Comparison of ENCODE assay signal across 8 cellular contexts in the genomic region with DNA sequence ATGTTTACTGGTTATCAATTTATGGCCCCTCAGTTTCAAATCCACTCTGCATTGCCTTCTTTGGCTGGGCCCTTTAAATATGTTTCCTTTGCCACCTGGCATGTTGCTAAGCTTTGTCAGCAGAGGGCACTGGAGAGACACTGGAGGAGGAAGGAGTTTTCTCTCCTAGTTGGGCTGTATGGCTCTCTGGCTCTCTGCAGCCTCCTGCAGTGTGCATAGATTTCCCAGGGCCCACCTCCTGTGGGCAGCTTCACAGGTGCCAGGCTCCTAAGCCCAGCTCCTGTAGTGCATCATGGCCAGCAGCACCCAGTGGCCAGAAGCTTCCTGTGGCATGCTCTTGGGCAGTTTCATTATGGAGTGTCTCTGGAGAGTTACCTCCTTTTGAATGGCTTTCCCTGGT. TPM values are rescaled to one million over a fixed set of nuclear protein-coding genes. Genes with fewer than 3 reads are reported as not detected.
DNase-seq lines count a peak whose midpoint lies in the region; ATAC-seq and TF ChIP-seq lines count a peak whose summit lies in the region.

No MANE protein-coding gene starts in this region.

- H3K27ac ChIP-seq in endodermal cell (ENCODE audit: low read depth, low read length), result no peak overlapping the region
- no peak overlapping the region for H3K27ac ChIP-seq in naive thymus-derived CD4-positive, alpha-beta T cell (ENCODE audit: low read depth, low read length)

- H3K4me1 ChIP-seq in endodermal cell (ENCODE audit: control insufficient read depth, insufficient read depth, low read length), result no peaks in the 10 kb centered on the region
- H3K4me1 ChIP-seq in naive thymus-derived CD4-positive, alpha-beta T cell (ENCODE audit: control insufficient read depth in 2 of 2, insufficient read depth in 2 of 2, low read length in 2 of 2), result peaks cover 7 to 8% of the 10 kb centered on the region in 2 donors

- no peaks in the 10 kb centered on the region for H3K27me3 ChIP-seq in BJ (ENCODE audit: control insufficient read depth, insufficient read depth, low read length)
- no peaks in the 10 kb centered on the region for H3K27me3 ChIP-seq in endodermal cell (ENCODE audit: control insufficient read depth, insufficient read depth, low read length, poor library complexity, severe bottlenecking)
- H3K27me3 ChIP-seq in naive thymus-derived CD4-positive, alpha-beta T cell (ENCODE audit: control insufficient read depth in 2 of 2, insufficient read depth in 2 of 2, low read length in 2 of 2), result no peaks in the 10 kb centered on the region

- H3K4me3 Mint-ChIP-seq in endodermal cell, result no peak overlapping the region
- H3K4me3 Mint-ChIP-seq in naive thymus-derived CD4-positive, alpha-beta T cell, result peak overlapping the region in 5 of 10 donors; percentile 8 to 70 (median 48)

- H3K4me1 Mint-ChIP-seq in endodermal cell, result peaks cover 23% of the 10 kb centered on the region
- peaks cover 8 to 27% (median 20%) of the 10 kb centered on the region in 7 donors for H3K4me1 Mint-ChIP-seq in naive thymus-derived CD4-positive, alpha-beta T cell

- TF ChIP-seq CTCF in BJ (IDR thresholded peaks at IDR 0.05; ENCODE audit: insufficient read depth, low read depth, low read length), result peak; percentile 88
- peak; percentile 86 for TF ChIP-seq CTCF in endodermal cell (conservative IDR thresholded peaks at IDR 0.05)

- H3K27me3 Mint-ChIP-seq in endodermal cell (ENCODE audit: insufficient read depth), result no peaks in the 10 kb centered on the region
- H3K27me3 Mint-ChIP-seq in naive thymus-derived CD4-positive, alpha-beta T cell, result peaks cover 0 to 25% (median 0%) of the 10 kb centered on the region in 5 donors

- intact Hi-C loops in naive thymus-derived CD4-positive, alpha-beta T cell (cut with micrococcal nuclease), result loop anchor here (1.0 to 2.0 kb wide), 2 partner anchors 634 to 710 kb away; no protein-coding TSS in a partner anchor
- intact Hi-C loops in sciatic nerve (cut with DNase I), result no loop called here

- no peaks in the 10 kb centered on the region for H3K9me3 ChIP-seq in endodermal cell (ENCODE audit: control insufficient read depth, low read length)
- no peaks in the 10 kb centered on the region for H3K9me3 ChIP-seq in naive thymus-derived CD4-positive, alpha-beta T cell (ENCODE audit: control insufficient read depth in 2 of 3, low read length in 3 of 3)

- no peak overlapping the region for H3K27ac Mint-ChIP-seq in endodermal cell
- peak overlapping the region in 1 of 9 donors; percentile 68 for H3K27ac Mint-ChIP-seq in naive thymus-derived CD4-positive, alpha-beta T cell

- H3K9me3 Mint-ChIP-seq in endodermal cell, result no peaks in the 10 kb centered on the region
- peaks cover 0 to 6% (median 0%) of the 10 kb centered on the region in 11 donors for H3K9me3 Mint-ChIP-seq in naive thymus-derived CD4-positive, alpha-beta T cell

- POLR2A ChIA-PET in BJ (lab: Charles Lee), result no interaction called here
- POLR2A ChIA-PET in naive thymus-derived CD4-positive, alpha-beta T cell (lab: Charles Lee), result interaction anchor here (0.6 kb wide), 1 partner anchor 195 kb away, joined by 3 read pairs; no protein-coding TSS in a partner anchor

- H3K9ac ChIP-seq in endodermal cell (ENCODE audit: extremely low read depth, low read length, poor library complexity, severe bottlenecking), result no peak overlapping the region

- CTCF ChIA-PET in BJ (lab: Yijun Ruan, JAX), result interaction anchor here (0.6 to 5.9 kb wide), 29 partner anchors 10 to 919 kb away, joined by 3 to 107 read pairs (median 4); no protein-coding TSS in a partner anchor
- CTCF ChIA-PET in naive thymus-derived CD4-positive, alpha-beta T cell (lab: Charles Lee), result interaction anchor here (0.6 to 1.7 kb wide), 2 partner anchors 571 to 710 kb away, joined by 3 to 5 read pairs; no protein-coding TSS in a partner anchor

- no peaks in the 10 kb centered on the region for H3K36me3 ChIP-seq in BJ (ENCODE audit: control insufficient read depth, insufficient read depth, low read length)
- H3K36me3 ChIP-seq in endodermal cell (ENCODE audit: control insufficient read depth, insufficient read depth, low read length), result no peaks in the 10 kb centered on the region
- no peaks in the 10 kb centered on the region for H3K36me3 ChIP-seq in naive thymus-derived CD4-positive, alpha-beta T cell (ENCODE audit: control insufficient read depth in 2 of 3, insufficient read depth in 3 of 3, low read length in 3 of 3)

- H3K36me3 Mint-ChIP-seq in endodermal cell (ENCODE audit: low read depth), result no peaks in the 10 kb centered on the region
- H3K36me3 Mint-ChIP-seq in naive thymus-derived CD4-positive, alpha-beta T cell, result peaks cover 0 to 4% (median 0%) of the 10 kb centered on the region in 5 donors

- ATAC-seq in GM18511 (IDR thresholded peaks at IDR 0.05; ENCODE audit: unreplicated experiment) (peak; percentile 61), HG02943 (IDR thresholded peaks at IDR 0.05; ENCODE audit: low read depth, unreplicated experiment) (peak; percentile 57), sciatic nerve (no peak)
- ATAC-seq in naive thymus-derived CD4-positive, alpha-beta T cell, result peak; percentile 33

- no peak overlapping the region for H3K4me3 ChIP-seq in BJ (ENCODE audit: low read depth, low read length)
- no peak overlapping the region for H3K4me3 ChIP-seq in endodermal cell (ENCODE audit: low read length)
- no peak overlapping the region for H3K4me3 ChIP-seq in naive thymus-derived CD4-positive, alpha-beta T cell (ENCODE audit: low read length)

- DNase-seq in BJ (ENCODE audit: low read depth), result no peak
- peak; percentile 78 for DNase-seq in NCI-H2029 treated with DMSO at 0.1 percent for 48 hours (lab: John Stamatoyannopoulos, UW)
- peak; percentile 70 for DNase-seq in SW480 (ENCODE audit: low spot score)
- peak; percentile 89 for DNase-seq in endodermal cell
- peak in 6 of 9 donors; percentile 5 to 36 (median 28) for DNase-seq in naive thymus-derived CD4-positive, alpha-beta T cell
- no peak for DNase-seq in sciatic nerve (ENCODE audit: low spot score)

RNA-seq across cellular contexts. Expression of a gene that starts 23.3 kb away (rescaled TPM):
- 0.21 and 0.28 TPM in 2 replicates for polyA plus RNA-seq in BJ (2011; rRNA removed)
- polyA minus RNA-seq in BJ (2011; rRNA and poly(A)+ RNA removed), result 0.05 TPM in 1 of 2 replicates, not detected in the other
- total RNA-seq in endodermal cell (10 to 100 TPM in 1 of 2 donors, 1 to 10 TPM in 1; 9.0 to 10.1 TPM), sciatic nerve (0.31 TPM)
- 5.7 TPM for polyA plus RNA-seq in endodermal cell (2013, experiment 1 of 2)
- 6.7 TPM for polyA plus RNA-seq in endodermal cell (2013, experiment 2 of 2)
- total RNA-seq in naive thymus-derived CD4-positive, alpha-beta T cell, result under 1 TPM in 2 of 5 experiments, not detected in 3; 0.07 to 0.13 TPM
- polyA plus RNA-seq in naive thymus-derived CD4-positive, alpha-beta T cell, result not detected

Comparison
In these comparisons a context has a peak if more than half of its experiments do, and no peak if none do; other contexts are left out.
1. DNase-seq: peak in NCI-H2029 treated with DMSO at 0.1 percent for 48 hours (single experiment), SW480 (single experiment), endodermal cell (single experiment) and naive thymus-derived CD4-positive, alpha-beta T cell (6 of 9); none in BJ (single experiment) and sciatic nerve (single experiment).